Comparison of ENCODE assay signal across 1 cellular context in genomic region chr11:83061883-83062282, GRCh38.
TF ChIP-seq lines count a peak whose summit lies in the region.

No MANE protein-coding gene starts in this region.

TF ChIP-seq in GM23338, 12 proteins besides CTCF, POLR2A, EP300 and RAD21 (continued from another document):
- TF ChIP-seq ZNF462 (CRISPR knock-in tag; IDR thresholded peaks at IDR 0.05) (no peak), CREB1 (CRISPR knock-in tag; IDR thresholded peaks at IDR 0.05; ENCODE audit: low read depth) (no peak), POLR2AphosphoS5 (IDR thresholded peaks at IDR 0.05; ENCODE audit: low read depth) (no peak)
